In genomic region chr1:212668477-212668876, GRCh38 we compare ENCODE assay signal across 1 cellular context.
TF ChIP-seq lines count a peak whose summit lies in the region.

No MANE protein-coding gene starts in this region.

TF ChIP-seq in SK-N-SH, 30 proteins besides CTCF, POLR2A, EP300 and RAD21:
- TF ChIP-seq GATA2 (CRISPR knock-in tag; IDR thresholded peaks at IDR 0.05) (no peak), EZH2phosphoT487 (IDR thresholded peaks at IDR 0.05; ENCODE audit: borderline replicate concordance, low read depth) (no peak), FOXM1 (IDR thresholded peaks at IDR 0.05; ENCODE audit: low read depth) (no peak), FOSL2 (IDR thresholded peaks at IDR 0.05; ENCODE audit: borderline replicate concordance, low read depth) (no peak), TCF12 (IDR thresholded peaks at IDR 0.05) (no peak), CHD2 (IDR thresholded peaks at IDR 0.05; ENCODE audit: low read length, partially characterized antibody) (no peak), MEF2A (IDR thresholded peaks at IDR 0.05; ENCODE audit: borderline replicate concordance, low read depth) (no peak), MAX (IDR thresholded peaks at IDR 0.05; ENCODE audit: low read depth) (no peak), PBX3 (IDR thresholded peaks at IDR 0.05) (no peak), RXRA (IDR thresholded peaks at IDR 0.05; ENCODE audit: borderline replicate concordance, low read depth) (no peak), MXI1 (IDR thresholded peaks at IDR 0.05; ENCODE audit: low read depth, low read length) (no peak), ELF1 (IDR thresholded peaks at IDR 0.05) (no peak), USF2 (IDR thresholded peaks at IDR 0.05; ENCODE audit: borderline replicate concordance, low read depth, low read length) (no peak), NRF1 (IDR thresholded peaks at IDR 0.05; ENCODE audit: low read depth, low read length) (no peak), RFX5 (IDR thresholded peaks at IDR 0.05; ENCODE audit: low read length) (no peak), REST (IDR thresholded peaks at IDR 0.05; ENCODE audit: low read depth, low read length) (no peak), IRF3 (IDR thresholded peaks at IDR 0.05; ENCODE audit: low read depth, low read length) (no peak), POLR2AphosphoS5 (IDR thresholded peaks at IDR 0.05; ENCODE audit: low read depth, low read length) (no peak), GABPA (IDR thresholded peaks at IDR 0.05; ENCODE audit: low read depth) (no peak), NFIC (IDR thresholded peaks at IDR 0.05; ENCODE audit: borderline replicate concordance) (no peak)
